In the genomic region with DNA sequence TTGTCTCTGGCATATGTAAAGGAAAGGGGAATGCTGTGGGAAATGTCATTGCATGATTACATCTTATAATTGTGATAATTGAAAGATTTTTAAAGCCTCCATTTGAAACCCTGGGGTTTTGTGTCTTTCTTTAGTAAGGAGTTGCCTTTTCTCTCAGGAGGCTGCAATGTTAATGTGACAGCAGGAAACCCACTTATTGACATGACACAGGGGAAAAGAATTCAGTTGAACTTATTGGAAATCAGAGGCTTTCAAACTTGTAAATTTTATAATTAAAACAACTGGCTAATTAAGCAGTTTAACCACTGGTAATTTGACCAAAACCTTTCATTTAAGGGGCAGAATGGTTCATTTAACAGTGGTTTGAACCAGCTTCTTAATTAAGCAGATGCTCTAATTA, we compare ENCODE assay signal across 1 cellular context.
TF ChIP-seq lines count a peak whose summit lies in the region.

No MANE protein-coding gene starts in this region.

TF ChIP-seq in SK-N-SH, 30 proteins besides CTCF, POLR2A, EP300 and RAD21 (continued from another document):
- TF ChIP-seq PBX3 (IDR thresholded peaks at IDR 0.05), result no peak
